ENCODE assay signal across 8 cellular contexts in the genomic region with DNA sequence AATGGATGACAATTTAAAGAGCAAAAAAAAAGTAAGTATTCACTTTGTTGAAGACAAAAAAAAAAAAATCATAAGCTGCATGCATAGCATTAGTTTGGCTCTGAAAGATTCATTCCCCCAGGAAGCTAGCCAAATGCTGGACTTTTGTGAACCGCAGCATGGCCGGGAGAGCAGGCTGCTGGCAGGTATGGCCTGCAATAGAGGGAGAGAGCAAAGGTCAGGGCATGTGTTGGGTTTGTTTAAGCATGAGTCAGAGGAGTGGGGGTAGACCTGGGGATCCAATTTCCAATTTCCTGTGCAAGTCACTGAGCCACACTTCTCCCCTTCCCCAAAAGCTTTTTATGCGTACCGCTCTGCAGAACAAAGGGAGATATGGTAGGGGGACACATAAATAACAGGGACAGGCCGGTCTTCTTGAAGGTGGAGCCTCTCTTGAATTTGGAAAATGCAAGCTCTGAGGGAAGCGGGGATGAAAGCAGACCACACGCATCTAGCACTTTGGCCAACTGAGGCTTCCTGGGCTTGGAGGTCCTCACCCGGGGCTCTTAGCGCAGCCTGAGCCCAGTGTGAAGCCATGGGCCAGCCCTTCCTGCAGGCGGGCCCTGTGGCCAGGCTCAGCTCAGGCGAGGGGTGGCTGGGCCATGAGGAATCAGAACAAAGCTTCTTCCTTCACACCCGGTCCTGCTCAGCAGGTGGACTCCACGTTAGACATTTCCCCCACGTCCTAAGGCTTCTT.
A peak's percentile ranks its signal among the peaks of the same experiment; 100 is the strongest.
DNase-seq lines count a peak whose midpoint lies in the region; ATAC-seq and TF ChIP-seq lines count a peak whose summit lies in the region.

No MANE protein-coding gene starts in this region.

- dilution Hi-C loops in mammary epithelial cell (cut with HindIII; ENCODE audit: low sequenced_read_pairs) = loop anchor here (5.0 kb wide), 1 partner anchor 80 kb away; no protein-coding TSS in a partner anchor

- in situ Hi-C loops in mammary epithelial cell (cut with MboI; ENCODE audit: low sequenced_read_pairs in 2 of 2) = no loop called here

- H4K20me1 ChIP-seq in mammary epithelial cell (ENCODE audit: insufficient read depth, low read length) = no peaks in the 10 kb centered on the region

- H3K27ac ChIP-seq in mammary epithelial cell (ENCODE audit: insufficient read depth, low read depth, low read length) (no peak overlapping the region), RWPE1 (peak overlapping the region; percentile 52)

- H3K36me3 Mint-ChIP-seq in MCF 10A (ENCODE audit: insufficient read depth, unreplicated experiment) = no peaks in the 10 kb centered on the region

- H3K27me3 Mint-ChIP-seq in MCF 10A (ENCODE audit: insufficient read depth, unreplicated experiment) = no peaks in the 10 kb centered on the region

- POLR2A ChIA-PET in MCF 10A (lab: Yijun Ruan, JAX) = interaction anchor here (0.5 to 2.6 kb wide), 11 partner anchors 10 to 346 kb away, joined by 3 to 12 read pairs (median 4); no protein-coding TSS in a partner anchor
- POLR2A ChIA-PET in RWPE1 (lab: Yijun Ruan, JAX; ENCODE audit: low non-redundant PET) = interaction anchor here (0.6 kb wide), 1 partner anchor 234 kb away, joined by 6 read pairs; no protein-coding TSS in a partner anchor

- intact Hi-C loops in MCF 10A (cut with micrococcal nuclease) = no loop called here
- intact Hi-C loops in mammary epithelial cell (cut with micrococcal nuclease) = no loop called here
- intact Hi-C loops in sciatic nerve (cut with DNase I) = no loop called here

- no peak overlapping the region for H3K4me3 Mint-ChIP-seq in MCF 10A (ENCODE audit: unreplicated experiment)

- DNase-seq in MCF 10A (ENCODE audit: unreplicated experiment) (peak; percentile 96), mammary epithelial cell (no peak), RWPE1 (ENCODE audit: low spot score) (peak; percentile 80), fibroblast of gingiva (ENCODE audit: low read depth) (peak; percentile 89), sciatic nerve (ENCODE audit: low spot score) (peak; percentile 62), NCI-H128 (lab: John Stamatoyannopoulos, UW; ENCODE audit: unreplicated experiment) (no peak)
- no peak for DNase-seq in stimulated activated CD4-positive, alpha-beta T cell treated with anti-CD3 and anti-CD28 coated beads, Interleukin-15, amount 100 ng/mL, for 24 hours

- ATAC-seq in sciatic nerve (peak; percentile 21), HG03175 (IDR thresholded peaks at IDR 0.05; ENCODE audit: unreplicated experiment) (no peak)

- peaks cover 25% of the 10 kb centered on the region for H3K4me1 Mint-ChIP-seq in MCF 10A (ENCODE audit: insufficient read depth, unreplicated experiment)

- H3K27ac Mint-ChIP-seq in MCF 10A (ENCODE audit: low read depth, unreplicated experiment) = peak overlapping the region; percentile 30

- H3K27me3 ChIP-seq in mammary epithelial cell (ENCODE audit: insufficient read depth, low read length) = no peaks in the 10 kb centered on the region

- H3K4me3 ChIP-seq in mammary epithelial cell (replicated peaks in 1 of 3; ENCODE audit: insufficient read depth in 1 of 3, low read depth in 2 of 3, low read length in 3 of 3) = no peak overlapping the region

- no peak overlapping the region for H3K9ac ChIP-seq in mammary epithelial cell (ENCODE audit: insufficient read depth, low read length)

- no peaks in the 10 kb centered on the region for H3K9me3 ChIP-seq in mammary epithelial cell (replicated peaks; ENCODE audit: insufficient read depth, low read length)

- H3K4me1 ChIP-seq in mammary epithelial cell (ENCODE audit: insufficient read depth, low read length) = peaks cover 16% of the 10 kb centered on the region

- no TSS peak for BruUV-seq in MCF 10A (replicated peaks; lab: Mats Ljungman, UMichigan)
- BruUV-seq in mammary epithelial cell (replicated peaks; lab: Mats Ljungman, UMichigan) = no TSS peak

- no peak for TF ChIP-seq CTCF in MCF 10A (IDR thresholded peaks at IDR 0.05; ENCODE audit: unreplicated experiment)
- TF ChIP-seq CTCF in mammary epithelial cell (conservative IDR thresholded peaks at IDR 0.05 in 1 of 2, IDR thresholded peaks at IDR 0.05 in 1 of 2; ENCODE audit: extremely low read depth in 1 of 2, insufficient read depth in 1 of 2, low read depth in 1 of 2, low read length in 2 of 2) = no peak
- no peak for TF ChIP-seq CTCF in RWPE1 (conservative IDR thresholded peaks at IDR 0.05; ENCODE audit: low read depth)

- no peak overlapping the region for H3K4me2 ChIP-seq in mammary epithelial cell (ENCODE audit: insufficient read depth, low read depth, low read length)

- no peaks in the 10 kb centered on the region for H3K79me2 ChIP-seq in mammary epithelial cell (ENCODE audit: insufficient read depth, low read length)

- H2AFZ ChIP-seq in mammary epithelial cell (ENCODE audit: low read depth, low read length) = no peak overlapping the region

- H3K36me3 ChIP-seq in mammary epithelial cell (ENCODE audit: insufficient read depth, low read length) = no peaks in the 10 kb centered on the region

- CTCF ChIA-PET in MCF 10A (lab: Yijun Ruan, JAX) = interaction anchor here (0.6 to 1.3 kb wide), 4 partner anchors 23 to 1643 kb away, joined by 3 to 7 read pairs (median 3); no protein-coding TSS in a partner anchor
- CTCF ChIA-PET in mammary epithelial cell (lab: Charles Lee; ENCODE audit: low non-redundant PET) = no interaction called here
- CTCF ChIA-PET in RWPE1 (lab: Yijun Ruan, JAX) = interaction anchor here (0.5 to 0.9 kb wide), 4 partner anchors 13 to 361 kb away, joined by 3 to 4 read pairs (median 4); no protein-coding TSS in a partner anchor

- WGBS in mammary epithelial cell (ENCODE audit: low coverage, missing lambda C conversion rate) = 95% methylated on average over 14 of the region's 14 CpGs

- H3K9me3 Mint-ChIP-seq in MCF 10A (ENCODE audit: unreplicated experiment) = no peaks in the 10 kb centered on the region

Comparison
In these comparisons a context has a peak if more than half of its experiments do, and no peak if none do; other contexts are left out.
1. DNase-seq: peak in MCF 10A (single experiment), RWPE1 (single experiment), fibroblast of gingiva (single experiment) and sciatic nerve (single experiment); none in mammary epithelial cell (single experiment), NCI-H128 (single experiment) and stimulated activated CD4-positive, alpha-beta T cell treated with anti-CD3 and anti-CD28 coated beads, Interleukin-15, amount 100 ng/mL, for 24 hours (single experiment).